In the genomic region with DNA sequence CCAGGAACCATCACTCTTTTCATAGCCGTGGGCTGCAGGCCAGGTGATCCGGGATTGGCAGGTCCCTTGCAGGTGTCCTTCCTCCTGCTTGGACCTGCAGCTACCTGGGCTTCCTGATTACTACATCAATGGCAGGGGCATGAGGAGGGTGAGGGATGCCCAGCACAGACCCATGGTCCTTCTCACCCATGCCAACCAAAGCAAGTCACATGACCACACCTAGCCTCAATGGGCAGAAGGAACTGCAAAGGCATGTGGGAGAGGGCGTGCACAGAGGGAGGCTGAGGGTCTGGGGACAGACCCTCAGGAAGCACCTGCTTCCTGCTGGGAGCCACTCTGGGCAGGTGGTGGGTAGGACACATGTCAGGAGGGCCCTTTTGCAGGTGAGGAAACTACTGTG, we compare ENCODE assay signal across 24 cellular contexts.
"Had no signal": no experiment of that assay in that cellular context is flagged by ENCODE, and none has a peak within 500 bp of the region (broad histone marks: within the 10 kb centered on the region; RNA-seq: fewer than 3 reads in every experiment).

No MANE protein-coding gene starts in this region.

- H3K27me3 ChIP-seq: adrenal gland, colonic mucosa had no signal

- H3K27ac ChIP-seq: adrenal gland, colonic mucosa had no signal

- H3K36me3 ChIP-seq: colonic mucosa had no signal

- H3K9me3 Mint-ChIP-seq: activated naive CD4-positive, alpha-beta T cell treated with anti-CD3 and anti-CD28 coated beads for 36 hours; activated naive CD8-positive, alpha-beta T cell treated with anti-CD3 and anti-CD28 coated beads, Interleukin-2, amount 10 ng/mL, durations not matched to agents 7 days and 5 days; WTC11 had no signal

- H3K4me1 Mint-ChIP-seq: activated naive CD8-positive, alpha-beta T cell treated with anti-CD3 and anti-CD28 coated beads, Interleukin-2, amount 10 ng/mL, durations not matched to agents 7 days and 5 days; WTC11 had no signal

- H3K27me3 Mint-ChIP-seq: activated naive CD8-positive, alpha-beta T cell treated with anti-CD3 and anti-CD28 coated beads, Interleukin-2, amount 10 ng/mL, durations not matched to agents 7 days and 5 days; T-helper 17 cell had no signal

- H3K9me3 ChIP-seq: adrenal gland, colonic mucosa had no signal

- H3K27ac Mint-ChIP-seq: activated naive CD4-positive, alpha-beta T cell treated with anti-CD3 and anti-CD28 coated beads for 36 hours; activated naive CD8-positive, alpha-beta T cell treated with anti-CD3 and anti-CD28 coated beads, Interleukin-2, amount 10 ng/mL, durations not matched to agents 7 days and 5 days; WTC11 had no signal

- ATAC-seq: T-helper 17 cell, WTC11 had no signal

- H3K4me1 ChIP-seq: adrenal gland, colonic mucosa had no signal

- DNase-seq: activated CD4-positive, alpha-beta T cell treated with anti-CD3 and anti-CD28 coated beads for 48 hours; activated CD4-positive, alpha-beta T cell treated with anti-CD3 and anti-CD28 coated beads, Interleukin-2, amount 50 U/mL, for 4 hours; activated CD4-positive, CD25-positive, alpha-beta regulatory T cell treated with anti-CD3 and anti-CD28 coated beads, Interleukin-2, amount 50 U/mL, for 72 hours; activated CD8-positive, alpha-beta memory T cell treated with anti-CD3 and anti-CD28 coated beads for 24 hours; activated effector memory CD4-positive, alpha-beta T cell treated with Interleukin-2 at 50 U/mL for 16 hours; activated naive CD4-positive, alpha-beta T cell treated with anti-CD3 and anti-CD28 coated beads for 36 hours; activated naive CD8-positive, alpha-beta T cell treated with anti-CD3 and anti-CD28 coated beads, Interleukin-2, amount 10 ng/mL, durations not matched to agents 7 days and 5 days; adrenal gland; anterior cingulate cortex; caudate nucleus; colonic mucosa; Kasumi-1; NCI-H1048; NCI-H146; NCI-H1930; NCI-H2107; NCI-H2171 treated with DMSO at 0.1 percent for 48 hours; NCI-H226; NCI-H526; NCI-H774; SIG-M5; T-helper 17 cell; T-helper 9 cell had no signal

- H3K4me3 ChIP-seq: adrenal gland, colonic mucosa had no signal

- H3K4me3 Mint-ChIP-seq: activated naive CD4-positive, alpha-beta T cell treated with anti-CD3 and anti-CD28 coated beads for 36 hours; activated naive CD8-positive, alpha-beta T cell treated with anti-CD3 and anti-CD28 coated beads, Interleukin-2, amount 10 ng/mL, durations not matched to agents 7 days and 5 days; T-helper 17 cell; WTC11 had no signal
